ENCODE assay signal across 9 cellular contexts in genomic region chr11:28566643-28567042, GRCh38.
DNase-seq lines count a peak whose midpoint lies in the region; FAIRE-seq and TF ChIP-seq lines count a peak whose summit lies in the region.
"Had no signal": no experiment of that assay in that cellular context is flagged by ENCODE, and none has a peak within 500 bp of the region (broad histone marks: within the 10 kb centered on the region; RNA-seq: fewer than 3 reads in every experiment).

No MANE protein-coding gene starts in this region.

- dilution Hi-C loops in mammary epithelial cell (cut with HindIII; ENCODE audit: low sequenced_read_pairs), result no loop called here

- no peak overlapping the region for H3K9ac ChIP-seq in mammary epithelial cell (ENCODE audit: insufficient read depth, low read length)

- WGBS in mammary epithelial cell (ENCODE audit: low coverage, missing lambda C conversion rate), result 6% methylated on average over 13 of the region's 13 CpGs
- 3 to 12% (median 5%) methylated on average over 13 of the region's 13 CpGs for WGBS in small intestine, 3 donors

- no peak for FAIRE-seq in small intestine (lab: Jason Lieb, UNC)

- H3K9me3 ChIP-seq in mammary epithelial cell (replicated peaks; ENCODE audit: insufficient read depth, low read length) (no peaks in the 10 kb centered on the region), small intestine (ENCODE audit: control insufficient read depth, low read depth) (no peaks in the 10 kb centered on the region), HAP-1 (no peaks in the 10 kb centered on the region)

- DNase-seq in HS-5 (ENCODE audit: low read depth) (peak; percentile 43), mammary epithelial cell (peak; percentile 90), iPS-NIHi11 (ENCODE audit: low spot score) (peak; percentile 71), small intestine (peak; percentile 92), CD1c-positive myeloid dendritic cell (ENCODE audit: extremely low spot score) (no peak), NCI-H345 (lab: John Stamatoyannopoulos, UW) (no peak), HAP-1 (ENCODE audit: low spot score in 2 of 2) (no peak)
- DNase-seq in activated CD4-positive, alpha-beta memory T cell treated with anti-CD3 and anti-CD28 coated beads for 36 hours, result no peak

- peak overlapping the region; percentile 43 for H3K4me2 ChIP-seq in mammary epithelial cell (ENCODE audit: insufficient read depth, low read depth, low read length)
- H3K4me2 ChIP-seq: PC-9 had no signal

- H3K4me1 Mint-ChIP-seq in activated CD4-positive, alpha-beta memory T cell treated with anti-CD3 and anti-CD28 coated beads for 36 hours (ENCODE audit: low read depth), result no peaks in the 10 kb centered on the region

- H3K4me1 ChIP-seq in mammary epithelial cell (ENCODE audit: insufficient read depth, low read length), result peaks cover 11% of the 10 kb centered on the region
- no peaks in the 10 kb centered on the region for H3K4me1 ChIP-seq in small intestine (ENCODE audit: control insufficient read depth in 2 of 2, insufficient read depth in 1 of 2, low read depth in 1 of 2, low read length in 1 of 2)
- H3K4me1 ChIP-seq in HAP-1, result no peaks in the 10 kb centered on the region

- H3K79me2 ChIP-seq in mammary epithelial cell (ENCODE audit: insufficient read depth, low read length), result no peaks in the 10 kb centered on the region

- in situ Hi-C loops in mammary epithelial cell (cut with MboI; ENCODE audit: low sequenced_read_pairs in 2 of 2), result no loop called here
- in situ Hi-C loops in HAP-1 (cut with MboI; ENCODE audit: low sequenced_read_pairs), result no loop called here

- H3K4me3 Mint-ChIP-seq in activated CD4-positive, alpha-beta memory T cell treated with anti-CD3 and anti-CD28 coated beads for 36 hours, result no peak overlapping the region

- intact Hi-C loops in mammary epithelial cell (cut with micrococcal nuclease), result no loop called here
- intact Hi-C loops in activated CD4-positive, alpha-beta memory T cell treated with anti-CD3 and anti-CD28 coated beads for 36 hours (cut with micrococcal nuclease), result loop anchor here (10.0 kb wide), 1 partner anchor 508 kb away; no protein-coding TSS in a partner anchor

- no peaks in the 10 kb centered on the region for H3K9me3 Mint-ChIP-seq in activated CD4-positive, alpha-beta memory T cell treated with anti-CD3 and anti-CD28 coated beads for 36 hours

- no peaks in the 10 kb centered on the region for H4K20me1 ChIP-seq in mammary epithelial cell (ENCODE audit: insufficient read depth, low read length)

- no peak overlapping the region for H3K27ac ChIP-seq in mammary epithelial cell (ENCODE audit: insufficient read depth, low read depth, low read length)
- peak overlapping the region in 1 of 2 donors; percentile 49 for H3K27ac ChIP-seq in small intestine (ENCODE audit: low read depth in 1 of 2, low read length in 1 of 2)
- H3K27ac ChIP-seq: PC-9 had no signal

- no peak for TF ChIP-seq CTCF in mammary epithelial cell (conservative IDR thresholded peaks at IDR 0.05 in 1 of 2, IDR thresholded peaks at IDR 0.05 in 1 of 2; ENCODE audit: extremely low read depth in 1 of 2, insufficient read depth in 1 of 2, low read depth in 1 of 2, low read length in 2 of 2)

- peak overlapping the region; percentile 89 for H2AFZ ChIP-seq in mammary epithelial cell (ENCODE audit: low read depth, low read length)
- H2AFZ ChIP-seq: PC-9 had no signal

- H3K27me3 Mint-ChIP-seq in activated CD4-positive, alpha-beta memory T cell treated with anti-CD3 and anti-CD28 coated beads for 36 hours, result no peaks in the 10 kb centered on the region

- H3K27me3 ChIP-seq in mammary epithelial cell (ENCODE audit: insufficient read depth, low read length), result no peaks in the 10 kb centered on the region
- no peaks in the 10 kb centered on the region for H3K27me3 ChIP-seq in small intestine (ENCODE audit: control insufficient read depth in 2 of 2, insufficient read depth in 2 of 2, low read length in 2 of 2)
- no peaks in the 10 kb centered on the region for H3K27me3 ChIP-seq in HAP-1 (ENCODE audit: low read depth)

- BruUV-seq in mammary epithelial cell (replicated peaks; lab: Mats Ljungman, UMichigan), result no TSS peak

- POLR2A ChIA-PET in activated CD4-positive, alpha-beta memory T cell treated with anti-CD3 and anti-CD28 coated beads for 36 hours (lab: Charles Lee), result no interaction called here

- H3K36me3 ChIP-seq in mammary epithelial cell (ENCODE audit: insufficient read depth, low read length) (no peaks in the 10 kb centered on the region), small intestine (ENCODE audit: control insufficient read depth in 2 of 2, insufficient read depth in 2 of 2, low read length in 2 of 2) (no peaks in the 10 kb centered on the region), HAP-1 (replicated peaks) (no peaks in the 10 kb centered on the region)

- H3K27ac Mint-ChIP-seq in activated CD4-positive, alpha-beta memory T cell treated with anti-CD3 and anti-CD28 coated beads for 36 hours, result no peak overlapping the region

- H3K36me3 Mint-ChIP-seq in activated CD4-positive, alpha-beta memory T cell treated with anti-CD3 and anti-CD28 coated beads for 36 hours, result no peaks in the 10 kb centered on the region

- H3K4me3 ChIP-seq in mammary epithelial cell (replicated peaks in 1 of 3; ENCODE audit: insufficient read depth in 1 of 3, low read depth in 2 of 3, low read length in 3 of 3) (peak overlapping the region; percentile 1 to 9 (median 6)), small intestine (ENCODE audit: low read depth in 1 of 2, low read length in 2 of 2) (no peak overlapping the region), HAP-1 (no peak overlapping the region)
- H3K4me3 ChIP-seq: PC-9 had no signal

- CTCF ChIA-PET in mammary epithelial cell (lab: Charles Lee; ENCODE audit: low non-redundant PET), result interaction anchor here (0.6 to 0.7 kb wide), 2 partner anchors 10 to 550 kb away, joined by 3 read pairs; no protein-coding TSS in a partner anchor
- CTCF ChIA-PET in activated CD4-positive, alpha-beta memory T cell treated with anti-CD3 and anti-CD28 coated beads for 36 hours (lab: Charles Lee), result no interaction called here

Comparison
In these comparisons a context has a peak if more than half of its experiments do, and no peak if none do; other contexts are left out.
1. DNase-seq: peak in HS-5 (single experiment), mammary epithelial cell (single experiment), iPS-NIHi11 (single experiment) and small intestine (single experiment); none in activated CD4-positive, alpha-beta memory T cell treated with anti-CD3 and anti-CD28 coated beads for 36 hours (single experiment), CD1c-positive myeloid dendritic cell (single experiment), NCI-H345 (single experiment) and HAP-1 (0 of 2).
2. H3K4me3 ChIP-seq: peak in mammary epithelial cell (3 of 3); none in small intestine (0 of 2) and HAP-1 (single experiment).